Comparison of ENCODE assay signal across 1 cellular context in genomic region chr11:66292543-66293332, GRCh38.
TF ChIP-seq lines count a peak whose summit lies in the region.

No MANE protein-coding gene starts in this region.

TF ChIP-seq in H1, 55 proteins besides CTCF, POLR2A, EP300 and RAD21:
- TF ChIP-seq GTF2F1 (IDR thresholded peaks at IDR 0.05; ENCODE audit: borderline replicate concordance, low read depth, low read length) = no peak
- no peak for TF ChIP-seq CBX8 (IDR thresholded peaks at IDR 0.05; ENCODE audit: borderline replicate concordance, low read depth, low read length)
- TF ChIP-seq SP2 (IDR thresholded peaks at IDR 0.05; ENCODE audit: low read length) = no peak
- TF ChIP-seq POLR2AphosphoS5 (IDR thresholded peaks at IDR 0.05; ENCODE audit: low read depth, low read length) = no peak
- TF ChIP-seq TAF1 (IDR thresholded peaks at IDR 0.05; ENCODE audit: low read depth, low read length) = no peak
- TF ChIP-seq HDAC6 (IDR thresholded peaks at IDR 0.05; ENCODE audit: low read depth, low read length) = no peak
- TF ChIP-seq FOSL1 (IDR thresholded peaks at IDR 0.05; ENCODE audit: insufficient read depth, low read depth, low read length) = no peak
- no peak for TF ChIP-seq EGR1 (IDR thresholded peaks at IDR 0.05; ENCODE audit: borderline replicate concordance, low read depth, low read length)
- TF ChIP-seq RXRA (IDR thresholded peaks at IDR 0.05; ENCODE audit: insufficient read depth, low read depth, low read length) = no peak
- TF ChIP-seq TCF12 (IDR thresholded peaks at IDR 0.05; ENCODE audit: low read depth, low read length) = no peak
- no peak for TF ChIP-seq TBP (IDR thresholded peaks at IDR 0.05; ENCODE audit: low read depth, low read length)
- TF ChIP-seq ATF3 (IDR thresholded peaks at IDR 0.05; ENCODE audit: insufficient read depth, low read depth, low read length) = no peak
- no peak for TF ChIP-seq CREB1 (IDR thresholded peaks at IDR 0.05)
- TF ChIP-seq BACH1 (IDR thresholded peaks at IDR 0.05; ENCODE audit: low read length) = no peak
- TF ChIP-seq SP4 (IDR thresholded peaks at IDR 0.05; ENCODE audit: low read length) = no peak
- no peak for TF ChIP-seq ZNF274 (IDR thresholded peaks at IDR 0.05; ENCODE audit: borderline replicate concordance, extremely low read depth, low read length)
